8 cellular contexts compared by ENCODE assay signal in the genomic region with DNA sequence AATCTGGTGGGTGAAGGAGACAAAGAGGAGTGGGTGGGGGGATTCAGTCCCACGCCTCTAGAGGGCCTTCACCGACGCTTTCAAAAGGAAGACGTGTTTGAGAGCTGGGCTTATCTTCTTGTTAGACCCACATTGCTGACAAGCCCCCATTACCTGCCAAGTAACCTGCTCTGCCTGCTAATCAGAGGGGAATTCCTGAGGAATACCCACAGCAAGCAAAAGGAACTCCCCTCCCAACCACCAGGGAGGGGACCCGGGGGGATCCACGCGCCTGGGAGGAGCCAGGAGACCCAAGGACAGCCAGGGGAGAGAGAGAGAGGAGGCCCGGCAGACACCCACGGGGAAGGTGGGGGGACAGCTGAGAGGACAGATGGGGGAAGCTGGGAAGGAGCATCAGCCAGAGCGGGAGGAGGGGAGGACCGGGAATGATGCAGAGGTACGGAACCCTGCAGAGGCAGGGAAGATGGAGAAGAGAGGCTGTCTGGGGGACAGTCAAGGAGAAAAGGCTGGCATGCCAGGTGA. TPM values are rescaled to one million over a fixed set of nuclear protein-coding genes. Genes with fewer than 3 reads are reported as not detected.
A peak's percentile ranks its signal among the peaks of the same experiment; 100 is the strongest.
DNase-seq lines count a peak whose midpoint lies in the region; ATAC-seq and TF ChIP-seq lines count a peak whose summit lies in the region.

No MANE protein-coding gene starts in this region.

- peaks cover 23 to 25% of the 10 kb centered on the region in 2 donors for H3K4me1 ChIP-seq in gastrocnemius medialis

- in situ Hi-C loops in GM18951 (cut with MboI; ENCODE audit: low sequenced_read_pairs, unreplicated experiment): loop anchor here (10.0 kb wide), 1 partner anchor 491 kb away; no protein-coding TSS in a partner anchor
- in situ Hi-C loops in gastrocnemius medialis (cut with MboI; ENCODE audit: low sequenced_read_pairs in 4 of 4): loop anchor here (10.0 to 25.0 kb wide), 3 partner anchors 149 to 499 kb away; no protein-coding TSS in a partner anchor

- no peak for TF ChIP-seq CTCF in epithelial cell of esophagus (IDR thresholded peaks at IDR 0.05; ENCODE audit: insufficient read depth, low read depth, low read length, missing control alignments)
- TF ChIP-seq CTCF in gastrocnemius medialis (IDR thresholded peaks at IDR 0.05 in 4 of 5, conservative IDR thresholded peaks at IDR 0.05 in 1 of 5): no peak

- no peaks in the 10 kb centered on the region for H3K27me3 ChIP-seq in gastrocnemius medialis

- TF ChIP-seq POLR2A in GM18951 (IDR thresholded peaks at IDR 0.05; ENCODE audit: extremely low read depth, insufficient read depth, insufficient read length): peak; percentile 32
- no peak for TF ChIP-seq POLR2A in gastrocnemius medialis (IDR thresholded peaks at IDR 0.05)

- H3K9me3 ChIP-seq in SK-N-MC (ENCODE audit: low read depth, low read length) (no peaks in the 10 kb centered on the region), gastrocnemius medialis (no peaks in the 10 kb centered on the region)

- no peak for ATAC-seq in gastrocnemius medialis
- ATAC-seq in HG03442 (IDR thresholded peaks at IDR 0.05; ENCODE audit: unreplicated experiment): no peak
- ATAC-seq in GM18868 (IDR thresholded peaks at IDR 0.05; ENCODE audit: unreplicated experiment): no peak

- intact Hi-C loops in gastrocnemius medialis (cut with DNase I; ENCODE audit: low total_unique reads): no loop called here

- peak overlapping the region; percentile 79 for H3K4me3 ChIP-seq in SK-N-MC
- peak overlapping the region; percentile 85 for H3K4me3 ChIP-seq in epithelial cell of esophagus (ENCODE audit: low read length)
- peak overlapping the region in 3 of 4 donors; percentile 50 to 63 (median 61) for H3K4me3 ChIP-seq in gastrocnemius medialis

- DNase-seq in SK-N-MC (ENCODE audit: low read depth, low spot score) (no peak), epithelial cell of esophagus (ENCODE audit: low read depth) (no peak), gastrocnemius medialis (no peak), COR-L47 (lab: John Stamatoyannopoulos, UW) (no peak), OCI-M2 (lab: John Stamatoyannopoulos, UW; ENCODE audit: unreplicated experiment) (no peak)

- peak overlapping the region; percentile 45 for H3K9ac ChIP-seq in SK-N-MC (ENCODE audit: insufficient read length)

- peaks cover 43% of the 10 kb centered on the region for H3K36me3 ChIP-seq in SK-N-MC (ENCODE audit: insufficient read depth, low read length)
- H3K36me3 ChIP-seq in gastrocnemius medialis: peaks cover 0 to 43% of the 10 kb centered on the region in 2 donors

- H3K27ac ChIP-seq in SK-N-MC (no peak overlapping the region), gastrocnemius medialis (no peak overlapping the region)

RNA-seq across cellular contexts. Expression of a gene that starts 1.0 kb away (rescaled TPM):
- total RNA-seq in gastrocnemius medialis: 10 to 100 TPM in 3 of 4 donors, 1 to 10 TPM in 1; 7.9 to 16.1 (median 11.1) TPM

RNA-seq across cellular contexts. Expression of a gene that starts 25.2 kb away (rescaled TPM):
- not detected for total RNA-seq in gastrocnemius medialis
